In the genomic region with DNA sequence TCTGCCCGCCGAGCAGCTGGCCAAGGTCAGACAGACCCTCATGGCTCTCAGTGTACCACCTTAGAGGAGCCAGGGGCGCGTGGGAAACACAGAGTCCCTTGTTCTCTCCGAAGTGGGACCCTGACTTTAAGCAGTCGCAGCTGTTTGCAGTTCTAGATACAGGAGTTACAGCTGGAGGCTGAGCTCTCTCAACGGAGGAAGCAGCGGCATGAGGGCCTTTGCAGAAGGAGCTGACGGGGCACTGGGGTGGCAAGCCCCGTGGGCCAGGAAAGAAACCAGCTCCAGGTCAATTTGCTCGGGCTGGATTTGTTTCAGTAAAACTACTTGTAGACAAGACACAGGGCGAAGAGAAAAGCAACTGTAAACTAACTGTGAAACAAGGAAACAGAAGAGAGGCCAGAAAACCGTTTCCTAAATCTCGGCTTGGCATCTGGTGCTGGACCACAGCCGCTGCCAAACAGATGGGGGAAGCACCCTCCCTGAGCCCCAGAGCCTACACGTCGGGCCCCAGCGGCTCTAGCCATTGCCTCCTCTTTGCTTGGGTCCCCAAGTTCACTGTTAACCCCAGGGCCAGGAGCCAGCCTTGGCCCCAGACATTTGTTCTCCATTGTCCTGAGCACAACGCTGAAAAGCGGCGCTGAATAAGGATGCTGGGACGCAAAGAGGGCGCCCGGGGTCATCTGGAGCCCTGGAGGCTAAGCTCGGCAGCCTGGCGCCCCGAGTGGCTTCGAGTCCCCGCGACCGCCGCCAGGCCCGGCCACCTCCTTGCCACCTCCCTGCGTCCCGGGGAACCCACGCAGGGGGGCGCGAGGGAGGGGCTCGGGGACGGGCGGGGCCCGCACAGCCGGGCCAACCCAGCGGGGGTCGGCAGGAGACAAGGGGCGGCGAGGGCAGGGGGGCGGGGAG, we compare ENCODE assay signal across 8 cellular contexts. TPM values are rescaled to one million over a fixed set of nuclear protein-coding genes. Genes with fewer than 3 reads are reported as not detected.
DNase-seq lines count a peak whose midpoint lies in the region; ATAC-seq, FAIRE-seq and TF ChIP-seq lines count a peak whose summit lies in the region.

No MANE protein-coding gene starts in this region.

- CTCF ChIA-PET in HCT116 (lab: Charles Lee) (interaction anchor here (1.1 kb wide), 1 partner anchor 222 kb away, joined by 4 read pairs; no protein-coding TSS in a partner anchor), GM12878 (lab: Yijun Ruan, JAX) (interaction anchor here (0.7 to 1.0 kb wide), 3 partner anchors 38 to 1104 kb away, joined by 3 to 5 read pairs (median 3); no protein-coding TSS in a partner anchor)

- DNase-seq in HCT116 (ENCODE audit: low read depth, low spot score), result no peak
- DNase-seq in NCI-H446 (lab: John Stamatoyannopoulos, UW), result peak; percentile 59 to 66
- no peak for DNase-seq in GM12878 (ENCODE audit: low read depth, low spot score)
- no peak for DNase-seq in immature natural killer cell
- no peak for DNase-seq in stimulated activated naive CD8-positive, alpha-beta T cell treated with anti-CD3 and anti-CD28 coated beads, Interleukin-15, Interleukin-2, amounts not matched to agents 100 U/mL and 50 U/mL, for 24 hours
- no peak for DNase-seq in middle frontal gyrus (ENCODE audit: extremely low spot score, low spot score)
- no peak for DNase-seq in ureter (ENCODE audit: low spot score)

- peaks cover 14% of the 10 kb centered on the region for H3K79me2 ChIP-seq in DOHH2 (ENCODE audit: control insufficient read depth, low read length)
- peaks cover 32% of the 10 kb centered on the region for H3K79me2 ChIP-seq in HCT116 (ENCODE audit: insufficient read depth, low read length)
- peaks cover 4% of the 10 kb centered on the region; the same call in 1 of the 2 replicates for H3K79me2 ChIP-seq in GM12878 (ENCODE audit: control insufficient read depth, insufficient read depth, low read length)

- no peak for FAIRE-seq in GM12878 (lab: Jason Lieb, UNC)

- peaks cover 22 to 30% of the 10 kb centered on the region in 2 donors for H3K4me1 Mint-ChIP-seq in immature natural killer cell

- H3K4me2 ChIP-seq in DOHH2 (ENCODE audit: low read length), result peak overlapping the region; percentile 93
- peak overlapping the region; percentile 69 for H3K4me2 ChIP-seq in HCT116 (ENCODE audit: low read length)
- peak overlapping the region; percentile 89 for H3K4me2 ChIP-seq in GM12878 (ENCODE audit: control insufficient read depth, insufficient read depth)

- peak overlapping the region; percentile 80 to 93 (median 88) for H3K27ac Mint-ChIP-seq in immature natural killer cell

- peaks cover 18% of the 10 kb centered on the region for H3K27me3 ChIP-seq in DOHH2 (ENCODE audit: control insufficient read depth, low read length)
- no peaks in the 10 kb centered on the region for H3K27me3 ChIP-seq in HCT116 (ENCODE audit: insufficient read depth, low read length)
- no peaks in the 10 kb centered on the region for H3K27me3 ChIP-seq in GM12878 (replicated peaks in 1 of 2; ENCODE audit: control insufficient read depth in 2 of 2, insufficient read depth in 2 of 2, low read length in 1 of 2)

- SMC1A ChIA-PET in GM12878 (lab: Charles Lee; ENCODE audit: uncharacterized antibody, unreplicated experiment), result interaction anchor here (0.8 to 1.6 kb wide), 4 partner anchors 13 to 17 kb away, joined by 3 to 5 read pairs (median 3); partner anchors contain the start of gene BRF1

- BruUV-seq in HCT116 (replicated peaks; lab: Mats Ljungman, UMichigan) (no TSS peak), GM12878 (replicated peaks; lab: Mats Ljungman, UMichigan) (no TSS peak)

- H3K4me1 ChIP-seq in DOHH2 (ENCODE audit: control insufficient read depth, low read length), result peaks cover 22% of the 10 kb centered on the region
- H3K4me1 ChIP-seq in HCT116 (ENCODE audit: control insufficient read depth in 1 of 2, insufficient read depth in 2 of 2, low read length in 2 of 2), result peaks cover 8 to 17% of the 10 kb centered on the region in 2 experiments; a peak in 3 of 4 replicates
- peaks cover 10% of the 10 kb centered on the region for H3K4me1 ChIP-seq in GM12878 (ENCODE audit: control insufficient read depth, insufficient read depth, low read length)

- H3K27me3 Mint-ChIP-seq in immature natural killer cell (ENCODE audit: low read depth in 3 of 3), result peaks cover 7 to 13% (median 13%) of the 10 kb centered on the region in 3 donors

- H3K4me3 Mint-ChIP-seq in immature natural killer cell, result peak overlapping the region; percentile 83 to 89 (median 88)

- H2AFZ ChIP-seq in HCT116 (ENCODE audit: low read depth, low read length, poor library complexity, severe bottlenecking), result no peak overlapping the region
- H2AFZ ChIP-seq in GM12878 (ENCODE audit: control insufficient read depth, low read depth, low read length), result peak overlapping the region; percentile 78

- TF ChIP-seq RAD21 in HCT116 (IDR thresholded peaks at IDR 0.05; ENCODE audit: low read depth) (no peak), GM12878 (IDR thresholded peaks at IDR 0.05; ENCODE audit: insufficient read depth, low read depth, low read length) (no peak)

- H3K36me3 ChIP-seq in DOHH2 (ENCODE audit: control insufficient read depth, low read length) (peaks cover 2% of the 10 kb centered on the region; the same call in 1 of the 2 replicates), HCT116 (ENCODE audit: control insufficient read depth in 1 of 2, insufficient read depth in 2 of 2, low read length in 2 of 2) (no peaks in the 10 kb centered on the region), GM12878 (ENCODE audit: control insufficient read depth in 2 of 2, insufficient read depth in 2 of 2, low read length in 1 of 2) (no peaks in the 10 kb centered on the region; a peak in 1 of 4 replicates)

- H3F3A ChIP-seq in DOHH2 (ENCODE audit: control insufficient read depth, insufficient read depth), result no peaks in the 10 kb centered on the region

- peak overlapping the region; percentile 73 for H3K4me3 ChIP-seq in DOHH2 (ENCODE audit: low read length)
- H3K4me3 ChIP-seq in HCT116 (replicated peaks in 1 of 2; ENCODE audit: low read depth in 1 of 2, low read length in 2 of 2), result peak overlapping the region; percentile 29 to 45
- peak overlapping the region; percentile 63 for H3K4me3 ChIP-seq in GM12878

- intact Hi-C loops in HCT116 (cut with micrococcal nuclease), result loop anchor here (2.0 kb wide), 1 partner anchor 13 kb away; the partner anchor contains the start of gene BRF1
- intact Hi-C loops in GM12878 (cut with micrococcal nuclease; ENCODE audit: unreplicated experiment), result no loop called here

- H3K36me3 Mint-ChIP-seq in immature natural killer cell, result no peaks in the 10 kb centered on the region

- POLR2A ChIA-PET in HCT116 (lab: Charles Lee), result interaction anchor here (1.6 kb wide), 1 partner anchor 13 kb away, joined by 8 read pairs; the partner anchor contains the start of gene BRF1
- POLR2A ChIA-PET in GM12878 (lab: Charles Lee), result interaction anchor here (0.9 to 1.2 kb wide), 3 partner anchors 9 to 19 kb away, joined by 3 to 4 read pairs (median 3); partner anchors contain the start of gene BRF1

- TF ChIP-seq POLR2A in HCT116 (IDR thresholded peaks at IDR 0.05; ENCODE audit: borderline replicate concordance, extremely low read depth, insufficient read depth, insufficient read length) (no peak), GM12878 (IDR thresholded peaks at IDR 0.05; ENCODE audit: low read depth, low read length) (no peak; the same call in 1 of the 2 replicates)

- H3K9ac ChIP-seq in HCT116 (ENCODE audit: low read length) (peak overlapping the region; percentile 44), GM12878 (ENCODE audit: control insufficient read depth, insufficient read depth, low read length) (peak overlapping the region; percentile 46; the same call in 1 of the 2 replicates)

- no peaks in the 10 kb centered on the region for H3K9me2 ChIP-seq in DOHH2 (replicated peaks; ENCODE audit: control insufficient read depth, low read length)
- H3K9me2 ChIP-seq in HCT116 (ENCODE audit: insufficient read depth), result no peaks in the 10 kb centered on the region

- H3K27ac ChIP-seq in DOHH2 (ENCODE audit: low read depth, low read length) (no peak overlapping the region), HCT116 (ENCODE audit: low read depth, low read length) (peak overlapping the region; percentile 22; the same call in 1 of the 2 replicates), GM12878 (ENCODE audit: control insufficient read depth, insufficient read depth) (no peak overlapping the region)

- no peak for TF ChIP-seq CTCF in DOHH2 (IDR thresholded peaks at IDR 0.05; ENCODE audit: low read depth, low read length, poor library complexity, severe bottlenecking)
- TF ChIP-seq CTCF in HCT116 (IDR thresholded peaks at IDR 0.05 in 2 of 3, conservative IDR thresholded peaks at IDR 0.05 in 1 of 3; ENCODE audit: borderline replicate concordance in 1 of 3, insufficient read depth in 1 of 3, low read depth in 2 of 3, low read length in 2 of 3), result no peak
- no peak for TF ChIP-seq CTCF in GM12878 (IDR thresholded peaks at IDR 0.05 in 2 of 3, conservative IDR thresholded peaks at IDR 0.05 in 1 of 3; ENCODE audit: control insufficient read depth in 2 of 3, extremely low read depth in 1 of 3, insufficient read depth in 1 of 3, low read depth in 3 of 3, low read length in 3 of 3)

- H3K9me3 ChIP-seq in DOHH2 (ENCODE audit: control insufficient read depth, insufficient read depth, low read length), result no peaks in the 10 kb centered on the region
- no peaks in the 10 kb centered on the region for H3K9me3 ChIP-seq in HCT116 (ENCODE audit: control insufficient read depth in 1 of 2, insufficient read depth in 1 of 2, low read depth in 1 of 2, low read length in 2 of 2)
- H3K9me3 ChIP-seq in GM12878 (replicated peaks; ENCODE audit: control insufficient read depth, insufficient read depth, low read length), result no peaks in the 10 kb centered on the region

- no peaks in the 10 kb centered on the region for H3K9me3 Mint-ChIP-seq in immature natural killer cell

- ATAC-seq in HCT116 (peak; percentile 1; the same call in 1 of the 2 replicates), GM12878 (peak; percentile 47)
- peak; percentile 11 for ATAC-seq in stimulated activated naive CD8-positive, alpha-beta T cell treated with anti-CD3 and anti-CD28 coated beads, Interleukin-15, Interleukin-2, amounts not matched to agents 100 U/mL and 50 U/mL, for 24 hours

- RAD21 ChIA-PET in HCT116 (lab: Charles Lee; ENCODE audit: low non-redundant PET in 1 of 2, low total read pairs in 2 of 2, uncharacterized antibody in 2 of 2, unreplicated experiment in 2 of 2), result interaction anchor here in 1 of 2 experiments (0.9 kb wide), 1 partner anchor 21 kb away, joined by 3 read pairs; no protein-coding TSS in a partner anchor
- RAD21 ChIA-PET in GM12878 (lab: Charles Lee; ENCODE audit: unreplicated experiment), result interaction anchor here (1.1 to 2.3 kb wide), 2 partner anchors 13 to 20 kb away, joined by 4 to 13 read pairs; partner anchors contain the start of gene BRF1

- TF ChIP-seq EP300 in GM12878 (IDR thresholded peaks at IDR 0.05; ENCODE audit: borderline replicate concordance in 1 of 2, control insufficient read depth in 1 of 2, low read depth in 2 of 2, low read length in 2 of 2), result no peak

- H4K20me1 ChIP-seq in DOHH2 (ENCODE audit: control insufficient read depth, insufficient read depth, low read depth, low read length) (peaks cover 8% of the 10 kb centered on the region; the same call in 1 of the 2 replicates), HCT116 (ENCODE audit: insufficient read depth) (no peaks in the 10 kb centered on the region), GM12878 (ENCODE audit: control insufficient read depth, insufficient read depth) (no peaks in the 10 kb centered on the region)

- in situ Hi-C loops in GM12878 (cut with MboI), result no loop called here

- 40% methylated on average over 27 of the region's 48 CpGs for WGBS in GM12878 (ENCODE audit: insufficient coverage, insufficient replicate concordance, low lambda C conversion rate, missing lambda C conversion rate)

RNA-seq across cellular contexts. Expression of gene PACS2, which starts 0.9 kb away (rescaled TPM):
- total RNA-seq in HCT116 (2021; ENCODE audit: unreplicated experiment) (75.5 TPM), GM12878 (2014; rRNA removed) (23.3 and 34.1 TPM in 2 replicates), GM12878 (2014; rRNA removed; fragmentation: Illumina TruSeq; extraction: Trizol) (9.2 and 11.4 TPM in 2 replicates), GM12878 (2021) (37.2 and 37.3 TPM in 2 replicates), ureter (101 TPM)
- 53.6 and 63.4 TPM in 2 replicates for polyA plus RNA-seq in HCT116 (2012)
- 65.3 and 72.5 TPM in 2 replicates for total RNA-seq in GM12878 (2013; cell fraction: nucleolus; rRNA removed)
- 5.8 TPM for polyA plus RNA-seq in GM12878 (2011; ENCODE audit: low read depth)
- polyA plus RNA-seq in GM12878 (2011; rRNA removed) (10.1 and 13.6 TPM in 2 replicates), GM12878 (2014; fragmentation: Illumina TruSeq; extraction: Trizol) (5.2 and 7.4 TPM in 2 replicates), GM12878 (2014; fragmentation: Nextera tagmentation; extraction: Ambion mirVana) (under 1 TPM; 0.21 to 0.91 TPM), GM12878 (2014; rRNA removed) (30.3 and 35.7 TPM in 2 replicates), GM12878 (2016; fragmentation: Nextera tagmentation; extraction: Ambion mirVana) (1 to 10 TPM; 4.5 to 5.8 TPM), immature natural killer cell (1 to 10 TPM; 2.0 to 3.3 (median 2.7) TPM)
- 14.4 and 19.9 TPM in 2 replicates for polyA plus RNA-seq in GM12878 (2011; cell fraction: cytosol; rRNA removed)
- polyA plus RNA-seq in GM12878 (2011; cell fraction: nucleus; rRNA removed), result 77.0 and 85.9 TPM in 2 replicates
- 14.7 and 17.7 TPM in 2 replicates for polyA plus RNA-seq in GM12878 (2012)
- 11.4 and 18.6 TPM in 2 replicates for polyA minus RNA-seq in GM12878 (2011; rRNA and poly(A)+ RNA removed)
- 10.7 and 12.1 TPM in 2 replicates for polyA minus RNA-seq in GM12878 (2011; cell fraction: cytosol; rRNA and poly(A)+ RNA removed)
- polyA minus RNA-seq in GM12878 (2011; cell fraction: nucleus; rRNA and poly(A)+ RNA removed), result 10.4 and 21.1 TPM in 2 replicates

RNA-seq across cellular contexts. Expression of gene BRF1, which starts 12.8 kb away (rescaled TPM):
- 41.2 TPM for total RNA-seq in HCT116 (2021; ENCODE audit: unreplicated experiment)
- polyA plus RNA-seq in HCT116 (2012), result 17.4 and 17.7 TPM in 2 replicates
- total RNA-seq in GM12878 (2013; cell fraction: nucleolus; rRNA removed), result 112 and 132 TPM in 2 replicates
- total RNA-seq in GM12878 (2014; rRNA removed), result 25.2 and 26.5 TPM in 2 replicates
- 11.5 and 11.6 TPM in 2 replicates for total RNA-seq in GM12878 (2014; rRNA removed; fragmentation: Illumina TruSeq; extraction: Trizol)
- 29.3 and 33.5 TPM in 2 replicates for total RNA-seq in GM12878 (2021)
- polyA plus RNA-seq in GM12878 (2011; ENCODE audit: low read depth), result 3.9 TPM
- polyA plus RNA-seq in GM12878 (2011; rRNA removed), result 7.1 and 8.0 TPM in 2 replicates
- 9.3 and 13.0 TPM in 2 replicates for polyA plus RNA-seq in GM12878 (2011; cell fraction: cytosol; rRNA removed)
- 51.2 and 68.3 TPM in 2 replicates for polyA plus RNA-seq in GM12878 (2011; cell fraction: nucleus; rRNA removed)
- polyA plus RNA-seq in GM12878 (2012), result 15.1 TPM in 2 replicates
- 5.3 and 8.8 TPM in 2 replicates for polyA plus RNA-seq in GM12878 (2014; fragmentation: Illumina TruSeq; extraction: Trizol)
- under 1 TPM; 0.21 to 0.58 TPM for polyA plus RNA-seq in GM12878 (2014; fragmentation: Nextera tagmentation; extraction: Ambion mirVana)
- 18.3 and 22.6 TPM in 2 replicates for polyA plus RNA-seq in GM12878 (2014; rRNA removed)
- polyA plus RNA-seq in GM12878 (2016; fragmentation: Nextera tagmentation; extraction: Ambion mirVana), result 10 to 100 TPM in 1 of 2 experiments, 1 to 10 TPM in 1; 9.7 to 17.4 TPM
- 12.0 and 25.4 TPM in 2 replicates for polyA minus RNA-seq in GM12878 (2011; rRNA and poly(A)+ RNA removed)
- 8.9 and 13.0 TPM in 2 replicates for polyA minus RNA-seq in GM12878 (2011; cell fraction: cytosol; rRNA and poly(A)+ RNA removed)
- polyA minus RNA-seq in GM12878 (2011; cell fraction: nucleus; rRNA and poly(A)+ RNA removed), result 33.0 and 62.1 TPM in 2 replicates
- polyA plus RNA-seq in immature natural killer cell, result 10 to 100 TPM in 1 of 3 donors, 1 to 10 TPM in 2; 2.9 to 11.0 (median 8.0) TPM
- 48.7 TPM for total RNA-seq in ureter

Comparison
In these comparisons a context has a peak if more than half of its experiments do, and no peak if none do; other contexts are left out.
1. DNase-seq: peak in NCI-H446 (2 of 2); none in HCT116 (single experiment), GM12878 (single experiment), immature natural killer cell (0 of 3), stimulated activated naive CD8-positive, alpha-beta T cell treated with anti-CD3 and anti-CD28 coated beads, Interleukin-15, Interleukin-2, amounts not matched to agents 100 U/mL and 50 U/mL, for 24 hours (single experiment), middle frontal gyrus (single experiment) and ureter (single experiment).
2. Peak in every context shown above with its lines, with median percentiles within 50 percentile points of each other: H3K4me2 ChIP-seq, H3K4me3 ChIP-seq and ATAC-seq.